In genomic region chr3:37994639-37994972, GRCh38 we compare ENCODE assay signal across 8 cellular contexts. TPM values are rescaled to one million over a fixed set of nuclear protein-coding genes. Genes with fewer than 3 reads are reported as not detected.
A peak's percentile ranks its signal among the peaks of the same experiment; 100 is the strongest.
DNase-seq lines count a peak whose midpoint lies in the region; ATAC-seq, FAIRE-seq and TF ChIP-seq lines count a peak whose summit lies in the region.

No MANE protein-coding gene starts in this region.

- H3K27me3 Mint-ChIP-seq in GM23338 (ENCODE audit: insufficient read depth, low read depth, poor library complexity), result peaks cover 21% of the 10 kb centered on the region
- no peaks in the 10 kb centered on the region for H3K27me3 Mint-ChIP-seq in T-helper 2 cell treated with Interferon-gamma antibody and Interleukin-4, amounts not matched to agents 5 μg/mL and 100 μg/mL, for 36 hours (ENCODE audit: low read depth)

- intact Hi-C loops in PC-9 (cut with micrococcal nuclease; ENCODE audit: unreplicated experiment), result no loop called here

- POLR2A ChIA-PET in PC-9 (lab: Charles Lee; ENCODE audit: unreplicated experiment), result no interaction called here

- peak overlapping the region; percentile 90; the same call in 1 of the 2 replicates for H3K27ac Mint-ChIP-seq in GM23338
- peak overlapping the region; percentile 92 for H3K27ac Mint-ChIP-seq in T-helper 2 cell treated with Interferon-gamma antibody and Interleukin-4, amounts not matched to agents 5 μg/mL and 100 μg/mL, for 36 hours

- H3K9me3 Mint-ChIP-seq in GM23338, result no peaks in the 10 kb centered on the region
- H3K9me3 Mint-ChIP-seq in T-helper 2 cell treated with Interferon-gamma antibody and Interleukin-4, amounts not matched to agents 5 μg/mL and 100 μg/mL, for 36 hours, result no peaks in the 10 kb centered on the region

- no TSS peak for BruUV-seq in PC-9 (replicated peaks; lab: Mats Ljungman, UMichigan)

- H3F3A ChIP-seq in GM23338 (replicated peaks; ENCODE audit: low read depth) (peaks cover 4% of the 10 kb centered on the region; the same call in 1 of the 2 replicates), PC-9 (ENCODE audit: insufficient read depth, low read depth) (peaks cover 40% of the 10 kb centered on the region; the same call in 1 of the 2 replicates)

- peaks cover 18% of the 10 kb centered on the region for H3K4me1 ChIP-seq in GM23338 (ENCODE audit: insufficient read depth)
- H3K4me1 ChIP-seq in small intestine (ENCODE audit: control insufficient read depth in 2 of 2, insufficient read depth in 1 of 2, low read depth in 1 of 2, low read length in 1 of 2), result peaks cover 8 to 10% of the 10 kb centered on the region in 2 donors
- H3K4me1 ChIP-seq in PC-9 (replicated peaks; ENCODE audit: insufficient read depth), result peaks cover 53% of the 10 kb centered on the region

- TF ChIP-seq CTCF in GM23338 (conservative IDR thresholded peaks at IDR 0.05; ENCODE audit: low read depth in 2 of 2) (no peak), fibroblast of villous mesenchyme (IDR thresholded peaks at IDR 0.05; ENCODE audit: insufficient read depth, low read depth, low read length) (no peak), PC-9 (conservative IDR thresholded peaks at IDR 0.05) (no peak)

- H3K4me3 ChIP-seq in GM23338 (peak overlapping the region; percentile 89), fibroblast of villous mesenchyme (ENCODE audit: low read depth, low read length) (peak overlapping the region; percentile 72), small intestine (ENCODE audit: low read depth in 1 of 2, low read length in 2 of 2) (peak overlapping the region in 1 of 2 donors; percentile 51), PC-9 (no peak overlapping the region)

- DNase-seq in GM23338 (ENCODE audit: low spot score) (no peak), fibroblast of villous mesenchyme (ENCODE audit: low read depth) (no peak), small intestine (no peak), PC-9 (no peak), DMS79 treated with DMSO at 0.1 percent for 48 hours (lab: John Stamatoyannopoulos, UW) (no peak), HuH-7.5 (ENCODE audit: low spot score) (no peak)
- no peak for DNase-seq in T-helper 2 cell treated with Interferon-gamma antibody and Interleukin-4, amounts not matched to agents 5 μg/mL and 100 μg/mL, for 36 hours (ENCODE audit: low spot score)

- no peak for FAIRE-seq in small intestine (lab: Jason Lieb, UNC)

- H3K27ac ChIP-seq in GM23338 (ENCODE audit: low read depth), result no peak overlapping the region
- peak overlapping the region; percentile 88 to 96 for H3K27ac ChIP-seq in small intestine (ENCODE audit: low read depth in 1 of 2, low read length in 1 of 2)
- H3K27ac ChIP-seq in PC-9, result no peak overlapping the region

- H3K4me2 ChIP-seq in GM23338 (peak overlapping the region; percentile 94), PC-9 (no peak overlapping the region)

- H3K36me3 Mint-ChIP-seq in GM23338 (ENCODE audit: low read depth), result 0 out of 3 replicates have a peak, but pooled peaks cover 3% of the 10 kb centered on the region
- H3K36me3 Mint-ChIP-seq in T-helper 2 cell treated with Interferon-gamma antibody and Interleukin-4, amounts not matched to agents 5 μg/mL and 100 μg/mL, for 36 hours (ENCODE audit: low read depth), result peaks cover 28% of the 10 kb centered on the region

- H3K36me3 ChIP-seq in GM23338 (ENCODE audit: insufficient read depth) (no peaks in the 10 kb centered on the region), small intestine (ENCODE audit: control insufficient read depth in 2 of 2, insufficient read depth in 2 of 2, low read length in 2 of 2) (peaks cover 0 to 12% of the 10 kb centered on the region in 2 donors), PC-9 (ENCODE audit: low read depth) (no peaks in the 10 kb centered on the region)

- H3K79me2 ChIP-seq in GM23338 (replicated peaks; ENCODE audit: insufficient read depth), result no peaks in the 10 kb centered on the region
- H3K79me2 ChIP-seq in PC-9 (ENCODE audit: low read depth), result peaks cover 8% of the 10 kb centered on the region; the same call in 1 of the 2 replicates

- H2AFZ ChIP-seq in GM23338 (peak overlapping the region; percentile 100; the same call in 1 of the 2 replicates), PC-9 (no peak overlapping the region)

- ATAC-seq in GM23338 (no peak), HG02852 (IDR thresholded peaks at IDR 0.05; ENCODE audit: unreplicated experiment) (no peak)

- no peaks in the 10 kb centered on the region for H4K20me1 ChIP-seq in GM23338 (replicated peaks; ENCODE audit: insufficient read depth)
- H4K20me1 ChIP-seq in PC-9 (ENCODE audit: insufficient read depth), result no peaks in the 10 kb centered on the region

- no peaks in the 10 kb centered on the region; the same call in 1 of the 2 replicates for H3K27me3 ChIP-seq in GM23338 (ENCODE audit: insufficient read depth)
- no peaks in the 10 kb centered on the region for H3K27me3 ChIP-seq in small intestine (ENCODE audit: control insufficient read depth in 2 of 2, insufficient read depth in 2 of 2, low read length in 2 of 2)
- H3K27me3 ChIP-seq in PC-9 (ENCODE audit: insufficient read depth, low read depth), result no peaks in the 10 kb centered on the region

- WGBS in small intestine, 3 donors, result 18 to 35% (median 23%) methylated on average over 2 of the region's 2 CpGs

- H3K4me1 Mint-ChIP-seq in GM23338, result peaks cover 18% of the 10 kb centered on the region
- H3K4me1 Mint-ChIP-seq in T-helper 2 cell treated with Interferon-gamma antibody and Interleukin-4, amounts not matched to agents 5 μg/mL and 100 μg/mL, for 36 hours (ENCODE audit: low read depth), result peaks cover 48% of the 10 kb centered on the region

- CTCF ChIA-PET in PC-9 (lab: Charles Lee), result no interaction called here

- H3K4me3 Mint-ChIP-seq in GM23338, result peak overlapping the region; percentile 87
- H3K4me3 Mint-ChIP-seq in T-helper 2 cell treated with Interferon-gamma antibody and Interleukin-4, amounts not matched to agents 5 μg/mL and 100 μg/mL, for 36 hours, result peak overlapping the region; percentile 94

- H3K9me2 ChIP-seq in GM23338 (ENCODE audit: insufficient read depth) (no peaks in the 10 kb centered on the region), PC-9 (ENCODE audit: insufficient read depth) (no peaks in the 10 kb centered on the region)

- H3K9me3 ChIP-seq in small intestine (ENCODE audit: control insufficient read depth, low read depth) (no peaks in the 10 kb centered on the region), PC-9 (ENCODE audit: insufficient read depth, low read depth) (no peaks in the 10 kb centered on the region)

TF ChIP-seq in GM23338, 12 proteins besides CTCF, POLR2A, EP300 and RAD21 (continues in another document):
- TF ChIP-seq POLR2AphosphoS5 (IDR thresholded peaks at IDR 0.05; ENCODE audit: low read depth) (no peak), CREB1 (CRISPR knock-in tag; IDR thresholded peaks at IDR 0.05; ENCODE audit: low read depth) (no peak), ZNF331 (CRISPR knock-in tag; IDR thresholded peaks at IDR 0.05; ENCODE audit: low read depth) (no peak), EZH2 (IDR thresholded peaks at IDR 0.05; ENCODE audit: low read depth, unreplicated experiment) (no peak), NANOG (IDR thresholded peaks at IDR 0.05; ENCODE audit: borderline replicate concordance) (no peak), EZH2phosphoT487 (IDR thresholded peaks at IDR 0.05; ENCODE audit: unreplicated experiment) (no peak), JUNB (IDR thresholded peaks at IDR 0.05; ENCODE audit: unreplicated experiment) (no peak), ETS1 (IDR thresholded peaks at IDR 0.05) (no peak)

RNA-seq across cellular contexts. Expression of gene VILL, which starts 4.0 kb away (rescaled TPM):
- total RNA-seq in GM23338 (2014; rRNA removed; shearing (Covaris generic)), result 4.2 and 9.8 TPM in 2 replicates
- polyA plus RNA-seq in GM23338 (2016; fragmentation: Nextera tagmentation; extraction: Ambion mirVana), result 2.7 and 3.4 TPM in 2 replicates
- 4.3 and 5.5 TPM in 2 replicates for total RNA-seq in fibroblast of villous mesenchyme
- polyA plus RNA-seq in small intestine, result 100 to 1,000 TPM in 2 of 3 donors, 10 to 100 TPM in 1; 57.6 to 266 (median 191) TPM
- 14.1 and 14.7 TPM in 2 replicates for total RNA-seq in PC-9 (2021)

RNA-seq across cellular contexts. Expression of gene PLCD1, which starts 34.8 kb away (rescaled TPM):
- total RNA-seq in GM23338 (2014; rRNA removed; shearing (Covaris generic)), result 21.3 and 24.4 TPM in 2 replicates
- polyA plus RNA-seq in GM23338 (2016; fragmentation: Nextera tagmentation; extraction: Ambion mirVana), result 15.3 and 16.0 TPM in 2 replicates
- total RNA-seq in fibroblast of villous mesenchyme, result 15.1 and 15.5 TPM in 2 replicates
- polyA plus RNA-seq in small intestine, result 10 to 100 TPM in 1 of 3 donors, 1 to 10 TPM in 2; 7.8 to 16.3 (median 8.8) TPM
- total RNA-seq in PC-9 (2021), result 13.5 and 19.4 TPM in 2 replicates

RNA-seq across cellular contexts. Expression of gene DLEC1, which starts 44.4 kb away (rescaled TPM):
- total RNA-seq in GM23338 (2014; rRNA removed; shearing (Covaris generic)), result 0.19 and 0.31 TPM in 2 replicates
- 0.66 and 0.71 TPM in 2 replicates for polyA plus RNA-seq in GM23338 (2016; fragmentation: Nextera tagmentation; extraction: Ambion mirVana)
- under 0.01 TPM in 1 of 2 replicates, not detected in the other for total RNA-seq in fibroblast of villous mesenchyme
- polyA plus RNA-seq in small intestine, result under 1 TPM; 0.19 to 0.89 (median 0.81) TPM
- 0.35 and 0.45 TPM in 2 replicates for total RNA-seq in PC-9 (2021)

Comparison
In these comparisons a context has a peak if more than half of its experiments do, and no peak if none do; other contexts are left out.
1. H3K27ac ChIP-seq: peak in small intestine (2 of 2); none in GM23338 (single experiment) and PC-9 (single experiment).